ENCODE assay signal across 7 cellular contexts in genomic region chr17:31533546-31534155, GRCh38.
DNase-seq lines count a peak whose midpoint lies in the region; FAIRE-seq lines count a peak whose summit lies in the region.

No MANE protein-coding gene starts in this region.

- no peak for FAIRE-seq in urothelium cell line (lab: Jason Lieb, UNC)

- no peak overlapping the region for H3K4me3 ChIP-seq in Jurkat, Clone E6-1 (ENCODE audit: low read length)

- DNase-seq in GDM1 (lab: John Stamatoyannopoulos, UW) (peak; percentile 6), amniotic epithelial cell (ENCODE audit: low read depth) (peak; percentile 92), islet precursor cell (peak; percentile 94), urothelium cell line (ENCODE audit: low spot score) (peak; percentile 90), NCI-H1417 treated with DMSO at 0.1 percent for 48 hours (lab: John Stamatoyannopoulos, UW) (no peak), NCI-H2081 treated with DMSO at 0.1 percent for 48 hours (lab: John Stamatoyannopoulos, UW) (no peak)
- peak; percentile 31 for DNase-seq in Jurkat, Clone E6-1 (ENCODE audit: low read depth, low spot score)

Comparison
In these comparisons a context has a peak if more than half of its experiments do, and no peak if none do; other contexts are left out.
1. DNase-seq: peak in GDM1 (single experiment), Jurkat, Clone E6-1 (single experiment), amniotic epithelial cell (single experiment), islet precursor cell (single experiment) and urothelium cell line (single experiment); none in NCI-H1417 treated with DMSO at 0.1 percent for 48 hours (single experiment) and NCI-H2081 treated with DMSO at 0.1 percent for 48 hours (single experiment).